In the genomic region with DNA sequence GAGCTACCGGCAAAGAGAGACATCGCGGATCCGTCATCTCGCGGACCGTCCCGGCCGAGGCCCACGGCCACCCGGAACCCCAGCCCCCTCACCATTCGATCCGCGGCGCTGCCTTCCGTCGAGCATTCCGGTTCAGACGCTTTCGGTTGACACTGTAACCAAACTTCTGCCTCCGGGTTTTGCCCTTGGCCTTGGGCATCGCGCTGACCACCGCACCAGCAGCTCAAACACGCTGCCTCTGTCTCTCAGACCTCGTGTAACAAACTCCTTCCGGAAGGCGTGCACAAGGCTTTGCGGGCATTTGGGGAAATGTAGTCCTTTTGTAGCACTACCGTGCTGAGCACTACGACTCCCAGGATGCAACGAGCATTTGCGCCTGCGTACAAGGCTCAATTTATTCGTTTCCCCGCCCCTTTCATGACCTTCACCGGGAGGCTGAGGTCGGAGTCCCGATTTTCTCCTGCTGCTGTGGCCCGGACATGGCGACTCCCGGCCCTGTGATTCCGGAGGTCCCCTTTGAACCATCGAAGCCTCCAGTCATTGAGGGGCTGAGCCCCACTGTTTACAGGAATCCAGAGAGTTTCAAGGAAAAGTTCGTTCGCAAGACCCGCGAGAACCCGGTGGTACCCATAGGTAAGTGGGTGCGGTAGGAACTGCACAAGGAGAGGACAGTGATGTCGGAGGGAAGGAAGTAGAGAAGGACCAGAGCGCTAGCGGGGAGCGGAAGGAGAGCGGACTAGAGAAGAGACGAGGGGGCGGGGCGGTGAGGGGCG, we compare ENCODE assay signal across 8 cellular contexts. TPM values are rescaled to one million over a fixed set of nuclear protein-coding genes. Genes with fewer than 3 reads are reported as not detected.
DNase-seq lines count a peak whose midpoint lies in the region; ATAC-seq lines count a peak whose summit lies in the region.

A gene with protein sequence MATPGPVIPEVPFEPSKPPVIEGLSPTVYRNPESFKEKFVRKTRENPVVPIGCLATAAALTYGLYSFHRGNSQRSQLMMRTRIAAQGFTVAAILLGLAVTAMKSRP (plus strand): TSS at position 411 of the 773 bp plus-strand sequence. CDS start 69 bp downstream, at position 480.
A gene with protein sequence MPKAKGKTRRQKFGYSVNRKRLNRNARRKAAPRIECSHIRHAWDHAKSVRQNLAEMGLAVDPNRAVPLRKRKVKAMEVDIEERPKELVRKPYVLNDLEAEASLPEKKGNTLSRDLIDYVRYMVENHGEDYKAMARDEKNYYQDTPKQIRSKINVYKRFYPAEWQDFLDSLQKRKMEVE (minus strand): TSS at position 258 of the 773 bp plus-strand sequence. CDS start 59 bp downstream, at position 199.

- ATAC-seq in GM19468 (IDR thresholded peaks at IDR 0.05; ENCODE audit: extremely low read depth, unreplicated experiment) = peak; percentile 79

- peak within 1 kb of the TSS; percentile 96 to 100 (median 99) for H3K4me3 Mint-ChIP-seq in CD8-positive, alpha-beta memory T cell

- no peaks in the 10 kb centered on the region for H3K9me3 Mint-ChIP-seq in CD8-positive, alpha-beta memory T cell

- POLR2A ChIA-PET in CD8-positive, alpha-beta memory T cell (lab: Charles Lee) = interaction anchor here (0.5 to 2.6 kb wide), 7 partner anchors 27 to 616 kb away, joined by 3 to 40 read pairs (median 5); a partner anchor contains a TSS

- peaks cover 0 to 82% (median 9%) of the 10 kb centered on the region in 3 donors for H3K36me3 Mint-ChIP-seq in CD8-positive, alpha-beta memory T cell

- peak within 1 kb of the TSS; percentile 93 for H3K27ac ChIP-seq in CD8-positive, alpha-beta memory T cell (ENCODE audit: low read depth, low read length)
- peak within 1 kb of the TSS; percentile 97 for H3K27ac ChIP-seq in effector memory CD4-positive, alpha-beta T cell (ENCODE audit: insufficient read depth, low read length, poor library complexity, severe bottlenecking)

- H3K27ac Mint-ChIP-seq in CD8-positive, alpha-beta memory T cell = peak within 1 kb of the TSS; percentile 97 to 100 (median 99)

- DNase-seq in CD8-positive, alpha-beta memory T cell = peak; percentile 98 to 100 (median 98)
- DNase-seq in HS-5 (ENCODE audit: low read depth) (peak; percentile 98), lung microvascular endothelial cell (ENCODE audit: low read depth in 2 of 2) (peak; percentile 99)
- DNase-seq in NK-92 treated with Interleukin-12 subunit alpha and Interleukin-12 subunit beta, amount 100 ng/mL, for 24 hours (lab: John Stamatoyannopoulos, UW) = peak; percentile 99
- peak; percentile 97 for DNase-seq in activated CD8-positive, alpha-beta memory T cell treated with anti-CD3 and anti-CD28 coated beads for 24 hours
- DNase-seq in effector memory CD4-positive, alpha-beta T cell = peak; percentile 95 to 98 (median 97)
- DNase-seq in stimulated activated CD4-positive, alpha-beta T cell treated with anti-CD3 and anti-CD28 coated beads, TNF-alpha, amount 100 ng/mL, for 48 hours (ENCODE audit: low read depth in 3 of 3) = peak; percentile 97 to 100 (median 98)

- peaks cover 24% of the 10 kb centered on the region for H3K4me1 ChIP-seq in CD8-positive, alpha-beta memory T cell (ENCODE audit: insufficient read depth, low read length)
- H3K4me1 ChIP-seq in effector memory CD4-positive, alpha-beta T cell (ENCODE audit: control insufficient read depth, insufficient read depth, low read length, poor library complexity, severe bottlenecking) = peaks cover 10% of the 10 kb centered on the region

- H3K27me3 ChIP-seq in CD8-positive, alpha-beta memory T cell (ENCODE audit: insufficient read depth, low read length, poor library complexity, severe bottlenecking) = no peaks in the 10 kb centered on the region
- no peaks in the 10 kb centered on the region for H3K27me3 ChIP-seq in effector memory CD4-positive, alpha-beta T cell (replicated peaks; ENCODE audit: control insufficient read depth, insufficient read depth, low read length, poor library complexity, severe bottlenecking)

- peaks cover 23% of the 10 kb centered on the region for H3K36me3 ChIP-seq in CD8-positive, alpha-beta memory T cell (ENCODE audit: insufficient read depth, low read length)
- peaks cover 31% of the 10 kb centered on the region for H3K36me3 ChIP-seq in effector memory CD4-positive, alpha-beta T cell (ENCODE audit: control insufficient read depth, insufficient read depth, low read length)

- CTCF ChIA-PET in CD8-positive, alpha-beta memory T cell (lab: Charles Lee) = interaction anchor here (0.9 to 1.9 kb wide), 5 partner anchors 27 to 963 kb away, joined by 3 to 7 read pairs (median 3); a partner anchor contains a TSS

- peak within 1 kb of the TSS; percentile 99 for H3K4me3 ChIP-seq in CD8-positive, alpha-beta memory T cell (ENCODE audit: low read length)
- H3K4me3 ChIP-seq in effector memory CD4-positive, alpha-beta T cell (ENCODE audit: insufficient read depth, low read depth, low read length, poor library complexity, severe bottlenecking) = peak within 1 kb of the TSS; percentile 93

- H3K4me1 Mint-ChIP-seq in CD8-positive, alpha-beta memory T cell = peaks cover 27 to 34% (median 34%) of the 10 kb centered on the region in 3 donors

- H3K9me3 ChIP-seq in CD8-positive, alpha-beta memory T cell (ENCODE audit: low read length) = no peaks in the 10 kb centered on the region
- H3K9me3 ChIP-seq in effector memory CD4-positive, alpha-beta T cell (ENCODE audit: control insufficient read depth, low read length) = no peaks in the 10 kb centered on the region

- H3K27me3 Mint-ChIP-seq in CD8-positive, alpha-beta memory T cell = no peaks in the 10 kb centered on the region

RNA-seq across cellular contexts. Expression of the first gene that starts in this region (rescaled TPM):
- total RNA-seq in CD8-positive, alpha-beta memory T cell = 100 to 1,000 TPM in 1 of 2 experiments, 10 to 100 TPM in 1; 98.3 to 101 TPM
- polyA plus RNA-seq in CD8-positive, alpha-beta memory T cell = 221 TPM
- 35.1 and 41.3 TPM in 2 replicates for total RNA-seq in lung microvascular endothelial cell

RNA-seq across cellular contexts. Expression of the second gene that starts in this region (rescaled TPM):
- total RNA-seq in CD8-positive, alpha-beta memory T cell = 100 to 1,000 TPM; 157 to 160 TPM
- 33.5 TPM for polyA plus RNA-seq in CD8-positive, alpha-beta memory T cell
- 9.4 and 11.7 TPM in 2 replicates for total RNA-seq in lung microvascular endothelial cell

Comparison
In these comparisons a context has a peak if more than half of its experiments do, and no peak if none do; other contexts are left out.
1. Peak in every context shown above with its lines: DNase-seq, ATAC-seq, H3K4me3 ChIP-seq and H3K27ac ChIP-seq.
2. RNA of the second gene that starts in this region (total RNA-seq): 157 to 160 TPM in CD8-positive, alpha-beta memory T cell; 9.4 to 11.7 TPM in lung microvascular endothelial cell; every median in the first group is over 10 times any median in the second.